ENCODE assay signal across 1 cellular context in the genomic region with DNA sequence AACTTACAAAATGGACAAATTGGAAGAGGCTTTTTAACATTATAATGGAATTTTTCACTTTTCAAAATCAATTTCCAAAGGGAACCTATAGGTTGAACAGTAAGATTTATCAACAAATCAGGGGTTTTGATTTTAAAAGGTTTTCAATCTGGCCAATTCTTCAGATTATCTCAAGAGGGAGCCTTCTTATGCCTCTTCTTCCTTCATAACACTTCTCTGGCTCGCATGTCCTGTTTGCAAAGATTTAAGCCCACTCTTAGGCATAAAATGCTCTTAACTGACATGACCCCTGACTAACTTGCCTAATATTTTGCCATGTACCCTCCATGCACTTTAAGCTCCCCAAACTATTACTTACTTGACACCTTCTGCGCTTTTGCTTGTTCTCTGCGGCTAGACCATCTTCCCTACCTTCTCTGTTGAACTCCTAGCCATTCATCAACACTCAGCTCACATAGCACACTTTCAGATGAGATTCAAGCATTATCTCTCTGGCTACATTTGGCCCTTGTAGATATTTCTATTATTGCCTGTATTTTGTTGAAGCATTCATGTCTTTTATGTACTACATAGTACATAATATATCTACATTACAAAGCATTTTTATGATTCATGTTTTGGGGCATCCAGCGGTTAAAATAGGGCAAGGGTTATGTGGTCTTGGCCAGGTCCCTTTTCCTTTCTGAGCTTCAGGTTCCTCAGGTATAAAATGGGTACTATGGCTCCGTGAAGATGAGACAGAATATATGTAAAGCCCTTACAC.
TF ChIP-seq lines count a peak whose summit lies in the region.

No MANE protein-coding gene starts in this region.

TF ChIP-seq in K562, 482 proteins besides CTCF, POLR2A, EP300 and RAD21 (continued from another document):
- TF ChIP-seq, protein P1, sequence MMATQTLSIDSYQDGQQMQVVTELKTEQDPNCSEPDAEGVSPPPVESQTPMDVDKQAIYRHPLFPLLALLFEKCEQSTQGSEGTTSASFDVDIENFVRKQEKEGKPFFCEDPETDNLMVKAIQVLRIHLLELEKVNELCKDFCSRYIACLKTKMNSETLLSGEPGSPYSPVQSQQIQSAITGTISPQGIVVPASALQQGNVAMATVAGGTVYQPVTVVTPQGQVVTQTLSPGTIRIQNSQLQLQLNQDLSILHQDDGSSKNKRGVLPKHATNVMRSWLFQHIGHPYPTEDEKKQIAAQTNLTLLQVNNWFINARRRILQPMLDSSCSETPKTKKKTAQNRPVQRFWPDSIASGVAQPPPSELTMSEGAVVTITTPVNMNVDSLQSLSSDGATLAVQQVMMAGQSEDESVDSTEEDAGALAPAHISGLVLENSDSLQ (IDR thresholded peaks at IDR 0.05), result 0 out of 2 replicates have a peak, but pooled peaks have one; percentile 29
- TF ChIP-seq ETV1 (tag; conservative IDR thresholded peaks at IDR 0.05; ENCODE audit: low read depth) (no peak), PHF21A (IDR thresholded peaks at IDR 0.05; ENCODE audit: borderline replicate concordance, low read depth) (peak; percentile 39; the same call in 1 of the 2 replicates), EHMT2 (IDR thresholded peaks at IDR 0.05) (0 out of 2 replicates have a peak, but pooled peaks have one; percentile 21), RAD51 (IDR thresholded peaks at IDR 0.05; ENCODE audit: borderline replicate concordance, low read depth) (no peak), SMARCA5 (IDR thresholded peaks at IDR 0.05) (0 out of 2 replicates have a peak, but pooled peaks have one; percentile 39), ZNF175 (CRISPR knock-in tag; IDR thresholded peaks at IDR 0.05; ENCODE audit: low read depth) (no peak), HDGF (IDR thresholded peaks at IDR 0.05) (peak; percentile 72; the same call in 1 of the 2 replicates), ERF (CRISPR knock-in tag; IDR thresholded peaks at IDR 0.05) (no peak), ZZZ3 (IDR thresholded peaks at IDR 0.05) (no peak), HDAC1 (IDR thresholded peaks at IDR 0.05) (peak in 1 of 2 experiments; percentile 85; a peak in 2 of 4 replicates), ARNT (IDR thresholded peaks at IDR 0.05) (peak in 1 of 2 experiments; percentile 9; a peak in 2 of 4 replicates), SMC3 (conservative IDR thresholded peaks at IDR 0.05; ENCODE audit: insufficient read depth, low read depth, low read length) (no peak), ZNF384 (IDR thresholded peaks at IDR 0.05; ENCODE audit: low read depth, low read length) (no peak), HDAC3 (IDR thresholded peaks at IDR 0.05; ENCODE audit: borderline replicate concordance, partially characterized antibody) (no peak), RCOR1 (IDR thresholded peaks at IDR 0.05; ENCODE audit: borderline replicate concordance in 1 of 2, low read depth in 2 of 2, low read length in 2 of 2) (peak; percentile 70 to 73; a peak in 3 of 4 replicates), ZNF766 (CRISPR knock-in tag; conservative IDR thresholded peaks at IDR 0.05) (0 out of 2 replicates have a peak, but pooled peaks have one; percentile 10), FOXP1 (CRISPR knock-in tag; IDR thresholded peaks at IDR 0.05) (no peak), ZNF586 (CRISPR knock-in tag; conservative IDR thresholded peaks at IDR 0.05) (no peak), XRCC3 (IDR thresholded peaks at IDR 0.05) (no peak), EWSR1 (IDR thresholded peaks at IDR 0.05; ENCODE audit: borderline replicate concordance, low read depth, partially characterized antibody) (no peak), IFI16 (CRISPR knock-in tag; IDR thresholded peaks at IDR 0.05) (no peak), KDM1A (IDR thresholded peaks at IDR 0.05) (peak; percentile 97 to 98), NCOA4 (IDR thresholded peaks at IDR 0.05; ENCODE audit: partially characterized antibody) (peak; percentile 41)
- TF ChIP-seq, protein P2, sequence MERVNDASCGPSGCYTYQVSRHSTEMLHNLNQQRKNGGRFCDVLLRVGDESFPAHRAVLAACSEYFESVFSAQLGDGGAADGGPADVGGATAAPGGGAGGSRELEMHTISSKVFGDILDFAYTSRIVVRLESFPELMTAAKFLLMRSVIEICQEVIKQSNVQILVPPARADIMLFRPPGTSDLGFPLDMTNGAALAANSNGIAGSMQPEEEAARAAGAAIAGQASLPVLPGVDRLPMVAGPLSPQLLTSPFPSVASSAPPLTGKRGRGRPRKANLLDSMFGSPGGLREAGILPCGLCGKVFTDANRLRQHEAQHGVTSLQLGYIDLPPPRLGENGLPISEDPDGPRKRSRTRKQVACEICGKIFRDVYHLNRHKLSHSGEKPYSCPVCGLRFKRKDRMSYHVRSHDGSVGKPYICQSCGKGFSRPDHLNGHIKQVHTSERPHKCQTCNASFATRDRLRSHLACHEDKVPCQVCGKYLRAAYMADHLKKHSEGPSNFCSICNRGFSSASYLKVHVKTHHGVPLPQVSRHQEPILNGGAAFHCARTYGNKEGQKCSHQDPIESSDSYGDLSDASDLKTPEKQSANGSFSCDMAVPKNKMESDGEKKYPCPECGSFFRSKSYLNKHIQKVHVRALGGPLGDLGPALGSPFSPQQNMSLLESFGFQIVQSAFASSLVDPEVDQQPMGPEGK (CRISPR knock-in tag; IDR thresholded peaks at IDR 0.05; ENCODE audit: borderline replicate concordance), result no peak
- TF ChIP-seq, protein P3, sequence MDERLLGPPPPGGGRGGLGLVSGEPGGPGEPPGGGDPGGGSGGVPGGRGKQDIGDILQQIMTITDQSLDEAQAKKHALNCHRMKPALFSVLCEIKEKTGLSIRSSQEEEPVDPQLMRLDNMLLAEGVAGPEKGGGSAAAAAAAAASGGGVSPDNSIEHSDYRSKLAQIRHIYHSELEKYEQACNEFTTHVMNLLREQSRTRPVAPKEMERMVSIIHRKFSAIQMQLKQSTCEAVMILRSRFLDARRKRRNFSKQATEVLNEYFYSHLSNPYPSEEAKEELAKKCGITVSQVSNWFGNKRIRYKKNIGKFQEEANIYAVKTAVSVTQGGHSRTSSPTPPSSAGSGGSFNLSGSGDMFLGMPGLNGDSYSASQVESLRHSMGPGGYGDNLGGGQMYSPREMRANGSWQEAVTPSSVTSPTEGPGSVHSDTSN (CRISPR knock-in tag; IDR thresholded peaks at IDR 0.05; ENCODE audit: low read depth), result no peak
- TF ChIP-seq, protein P3 (tag; conservative IDR thresholded peaks at IDR 0.05; ENCODE audit: low read depth), result no peak
- TF ChIP-seq, protein P4, sequence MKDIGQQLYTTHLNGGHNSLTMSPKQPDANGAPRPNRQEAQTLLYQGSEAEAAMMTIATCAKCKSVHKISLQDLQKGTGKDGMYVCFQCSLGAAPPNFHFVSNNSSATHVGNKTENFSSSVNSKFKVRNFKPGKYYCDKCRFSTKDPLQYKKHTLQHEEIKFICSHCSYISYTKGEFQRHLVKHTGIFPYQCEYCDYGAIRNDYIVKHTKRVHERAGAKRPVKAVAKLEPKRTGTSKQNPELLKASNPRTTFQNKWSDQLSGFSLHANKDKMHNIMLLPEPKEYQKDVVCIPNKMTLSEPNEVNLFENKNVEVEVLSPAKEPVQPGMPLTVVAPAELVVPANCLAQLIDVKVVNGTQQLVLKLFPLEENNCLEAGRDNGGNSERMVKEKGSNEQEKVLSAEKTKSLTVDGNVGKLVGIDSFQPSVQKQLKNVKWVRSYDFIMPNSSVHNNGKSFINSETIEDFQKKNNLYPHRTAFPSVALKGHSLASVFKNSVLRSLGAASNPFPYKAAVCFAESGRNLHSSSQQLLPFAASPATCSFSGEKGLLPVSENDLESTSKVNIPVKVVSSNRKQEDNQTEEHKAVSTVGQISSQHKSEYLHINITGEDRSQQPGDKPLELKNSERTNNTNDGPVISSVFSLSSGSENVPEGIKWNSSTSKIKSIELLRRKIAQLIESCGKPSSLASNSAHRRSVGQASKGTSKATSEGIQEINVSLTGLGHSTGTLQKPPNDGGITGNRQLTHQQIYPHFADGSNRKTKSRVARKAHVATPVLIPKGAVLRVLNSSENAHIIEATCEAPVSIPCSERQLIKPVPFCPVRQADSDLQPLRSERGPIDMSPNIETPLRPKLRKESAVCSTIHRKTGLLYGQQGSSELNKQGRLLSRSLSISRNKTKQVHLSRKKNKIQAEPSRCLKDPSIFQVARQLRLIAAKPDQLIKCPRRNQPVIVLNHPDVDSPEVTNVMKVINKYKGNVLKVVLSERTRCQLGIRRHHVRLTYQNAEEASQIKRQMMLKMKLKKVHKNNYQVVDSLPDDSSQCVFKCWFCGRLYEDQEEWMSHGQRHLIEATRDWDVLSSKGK (CRISPR knock-in tag; IDR thresholded peaks at IDR 0.05), result no peak
- TF ChIP-seq, protein P5, sequence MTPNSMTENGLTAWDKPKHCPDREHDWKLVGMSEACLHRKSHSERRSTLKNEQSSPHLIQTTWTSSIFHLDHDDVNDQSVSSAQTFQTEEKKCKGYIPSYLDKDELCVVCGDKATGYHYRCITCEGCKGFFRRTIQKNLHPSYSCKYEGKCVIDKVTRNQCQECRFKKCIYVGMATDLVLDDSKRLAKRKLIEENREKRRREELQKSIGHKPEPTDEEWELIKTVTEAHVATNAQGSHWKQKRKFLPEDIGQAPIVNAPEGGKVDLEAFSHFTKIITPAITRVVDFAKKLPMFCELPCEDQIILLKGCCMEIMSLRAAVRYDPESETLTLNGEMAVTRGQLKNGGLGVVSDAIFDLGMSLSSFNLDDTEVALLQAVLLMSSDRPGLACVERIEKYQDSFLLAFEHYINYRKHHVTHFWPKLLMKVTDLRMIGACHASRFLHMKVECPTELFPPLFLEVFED (CRISPR knock-in tag; conservative IDR thresholded peaks at IDR 0.05), result 0 out of 2 replicates have a peak, but pooled peaks have one; percentile 33
